In genomic region chr13:35164324-35164932, GRCh38 we compare ENCODE assay signal across 9 cellular contexts.
DNase-seq lines count a peak whose midpoint lies in the region; ATAC-seq, FAIRE-seq and TF ChIP-seq lines count a peak whose summit lies in the region.
"Had no signal": no experiment of that assay in that cellular context is flagged by ENCODE, and none has a peak within 500 bp of the region (broad histone marks: within the 10 kb centered on the region; RNA-seq: fewer than 3 reads in every experiment).

No MANE protein-coding gene starts in this region.

- H3K4me2 ChIP-seq in IMR-90 (ENCODE audit: low read depth, low read length): no peak overlapping the region
- H3K4me2 ChIP-seq in PC-3 (ENCODE audit: low read length): no peak overlapping the region
- no peak overlapping the region for H3K4me2 ChIP-seq in endothelial cell of umbilical vein (ENCODE audit: insufficient read depth, low read length)
- H3K4me2 ChIP-seq: BLaER1 treated with 17β-estradiol and CSF1 and Interleukin-3, amounts not matched to agents 10 nM and 100 nM had no signal

- no peaks in the 10 kb centered on the region for H3K9me2 ChIP-seq in PC-3 (replicated peaks; ENCODE audit: low read length)

- H3K4me1 ChIP-seq in IMR-90 (ENCODE audit: control insufficient read depth, insufficient read depth, low read length) (no peaks in the 10 kb centered on the region), PC-3 (ENCODE audit: insufficient read depth, low read length) (no peaks in the 10 kb centered on the region), endothelial cell of umbilical vein (ENCODE audit: control insufficient read depth, extremely low read depth, insufficient read depth, low read length) (no peaks in the 10 kb centered on the region)

- TF ChIP-seq RAD21 in IMR-90 (IDR thresholded peaks at IDR 0.05; ENCODE audit: low read length): peak; percentile 70

- H3K9ac ChIP-seq in IMR-90 (ENCODE audit: low read depth, low read length): no peak overlapping the region
- H3K9ac ChIP-seq in PC-3 (ENCODE audit: low read length): no peak overlapping the region
- no peak overlapping the region for H3K9ac ChIP-seq in endothelial cell of umbilical vein (replicated peaks; ENCODE audit: extremely low read depth, insufficient read depth, low read length)
- H3K9ac ChIP-seq: BLaER1 treated with 17β-estradiol and CSF1 and Interleukin-3, amounts not matched to agents 10 nM and 100 nM had no signal

- no peak overlapping the region for H3K27ac Mint-ChIP-seq in nephron progenitor cell

- CTCF ChIA-PET in IMR-90 (lab: Yijun Ruan, JAX): interaction anchor here (0.6 to 1.4 kb wide), 5 partner anchors 9 to 832 kb away, joined by 3 to 6 read pairs (median 4); no protein-coding TSS in a partner anchor
- CTCF ChIA-PET in PC-3 (lab: Charles Lee): interaction anchor here (0.8 kb wide), 1 partner anchor 1289 kb away, joined by 3 read pairs; no protein-coding TSS in a partner anchor
- CTCF ChIA-PET in endothelial cell of umbilical vein (lab: Charles Lee): interaction anchor here (0.6 to 3.2 kb wide), 40 partner anchors 9 to 1621 kb away, joined by 3 to 60 read pairs (median 4); no protein-coding TSS in a partner anchor

- H3K27me3 ChIP-seq in IMR-90 (ENCODE audit: control insufficient read depth, insufficient read depth, low read length) (no peaks in the 10 kb centered on the region), PC-3 (ENCODE audit: low read length) (no peaks in the 10 kb centered on the region), endothelial cell of umbilical vein (ENCODE audit: control insufficient read depth in 2 of 2, insufficient read depth in 2 of 2, low read length in 2 of 2) (no peaks in the 10 kb centered on the region)
- H3K27me3 ChIP-seq: BLaER1 treated with 17β-estradiol and CSF1 and Interleukin-3, amounts not matched to agents 10 nM and 100 nM had no signal

- no peak overlapping the region for H3K4me3 ChIP-seq in IMR-90 (ENCODE audit: insufficient read depth, low read depth, low read length)
- no peak overlapping the region for H3K4me3 ChIP-seq in PC-3 (ENCODE audit: low read length)
- no peak overlapping the region for H3K4me3 ChIP-seq in endothelial cell of umbilical vein (replicated peaks in 1 of 3; ENCODE audit: insufficient read depth in 1 of 3, low read depth in 1 of 3, low read length in 3 of 3)
- H3K4me3 ChIP-seq: BLaER1 treated with 17β-estradiol and CSF1 and Interleukin-3, amounts not matched to agents 10 nM and 100 nM had no signal

- no TSS peak for BruUV-seq in IMR-90 (replicated peaks; lab: Mats Ljungman, UMichigan)
- BruUV-seq in PC-3 (replicated peaks; lab: Mats Ljungman, UMichigan): no TSS peak
- BruUV-seq in endothelial cell of umbilical vein (replicated peaks; lab: Mats Ljungman, UMichigan): no TSS peak

- no peak overlapping the region for H2BK5ac ChIP-seq in IMR-90 (ENCODE audit: low read depth, low read length, poor library complexity, severe bottlenecking)

- peak; percentile 22 for DNase-seq in NCI-H1436 (lab: John Stamatoyannopoulos, UW)
- no peak for DNase-seq in NCI-H1436 treated with DMSO at 0.1 percent for 48 hours (lab: John Stamatoyannopoulos, UW)
- peak; percentile 27 for DNase-seq in IMR-90
- peak; percentile 63 for DNase-seq in PC-3
- DNase-seq in endothelial cell of umbilical vein (ENCODE audit: low read depth, low spot score): peak; percentile 59
- no peak for DNase-seq in nephron progenitor cell

- H3K36me3 ChIP-seq in IMR-90 (ENCODE audit: control insufficient read depth, insufficient read depth, low read length) (no peaks in the 10 kb centered on the region), PC-3 (ENCODE audit: low read depth, low read length) (no peaks in the 10 kb centered on the region), endothelial cell of umbilical vein (ENCODE audit: control insufficient read depth in 2 of 2, extremely low read depth in 1 of 2, insufficient read depth in 2 of 2, low read length in 2 of 2) (no peaks in the 10 kb centered on the region)
- H3K36me3 ChIP-seq: BLaER1 treated with 17β-estradiol and CSF1 and Interleukin-3, amounts not matched to agents 10 nM and 100 nM had no signal

- POLR2A ChIA-PET in IMR-90 (lab: Charles Lee; ENCODE audit: unreplicated experiment): no interaction called here
- POLR2A ChIA-PET in PC-3 (lab: Charles Lee; ENCODE audit: unreplicated experiment): no interaction called here
- POLR2A ChIA-PET in endothelial cell of umbilical vein (lab: Charles Lee): no interaction called here

- H2BK120ac ChIP-seq in IMR-90 (ENCODE audit: low read depth, low read length): no peak overlapping the region

- no peak overlapping the region for H3K4me3 Mint-ChIP-seq in nephron progenitor cell

- H2AK9ac ChIP-seq in IMR-90 (replicated peaks; ENCODE audit: low read depth, low read length, poor library complexity): no peak overlapping the region

- H4K20me1 ChIP-seq in IMR-90 (ENCODE audit: insufficient read depth, low read length) (no peaks in the 10 kb centered on the region), PC-3 (ENCODE audit: low read length) (no peaks in the 10 kb centered on the region), endothelial cell of umbilical vein (replicated peaks; ENCODE audit: control insufficient read depth, extremely low read depth, insufficient read depth, low read length) (no peaks in the 10 kb centered on the region)
- H4K20me1 ChIP-seq: BLaER1 treated with 17β-estradiol and CSF1 and Interleukin-3, amounts not matched to agents 10 nM and 100 nM had no signal

- H2BK20ac ChIP-seq in IMR-90 (ENCODE audit: low read depth, low read length): no peak overlapping the region

- H3K79me2 ChIP-seq in PC-3 (ENCODE audit: low read length) (no peaks in the 10 kb centered on the region), endothelial cell of umbilical vein (ENCODE audit: control insufficient read depth, insufficient read depth, low read length) (no peaks in the 10 kb centered on the region)

- no peaks in the 10 kb centered on the region for H3K4me1 Mint-ChIP-seq in nephron progenitor cell

- peak; percentile 40 for FAIRE-seq in endothelial cell of umbilical vein (lab: Jason Lieb, UNC)

- H3K27me3 Mint-ChIP-seq in nephron progenitor cell (ENCODE audit: low read depth, poor library complexity): no peaks in the 10 kb centered on the region

- H3K4ac ChIP-seq in IMR-90 (ENCODE audit: low read depth, low read length): no peak overlapping the region

- H2AFZ ChIP-seq in IMR-90 (replicated peaks; ENCODE audit: low read length, poor library complexity) (no peak overlapping the region), PC-3 (ENCODE audit: low read length) (no peak overlapping the region), endothelial cell of umbilical vein (ENCODE audit: low read depth, low read length) (no peak overlapping the region)

- H3F3A ChIP-seq in PC-3 (ENCODE audit: low read length, unreplicated experiment): no peaks in the 10 kb centered on the region

- no peak overlapping the region for H3K14ac ChIP-seq in IMR-90 (replicated peaks; ENCODE audit: low read depth, low read length)

- ATAC-seq in GM21786 (IDR thresholded peaks at IDR 0.05; ENCODE audit: unreplicated experiment): peak; percentile 60
- ATAC-seq in IMR-90 (ENCODE audit: low read depth): peak; percentile 78
- peak; percentile 42; the same call in 1 of the 2 replicates for ATAC-seq in PC-3
- no peak for ATAC-seq in activated CD4-positive, CD25-positive, alpha-beta regulatory T cell treated with anti-CD3 and anti-CD28 coated beads, Interleukin-2, amount 50 U/mL, for 24 hours

- no peak overlapping the region for H2AK5ac ChIP-seq in IMR-90 (ENCODE audit: low read depth, low read length)

- TF ChIP-seq CTCF in IMR-90 (conservative IDR thresholded peaks at IDR 0.05; ENCODE audit: low read depth, low read length): peak; percentile 61
- peak; percentile 77 for TF ChIP-seq CTCF in PC-3 (conservative IDR thresholded peaks at IDR 0.05; ENCODE audit: low read depth, low read length)
- TF ChIP-seq CTCF in endothelial cell of umbilical vein (IDR thresholded peaks at IDR 0.05; ENCODE audit: extremely low read depth in 1 of 2, insufficient read depth in 1 of 2, low read depth in 1 of 2, low read length in 2 of 2): peak; percentile 25 to 26
- TF ChIP-seq CTCF in nephron progenitor cell (IDR thresholded peaks at IDR 0.05): peak; percentile 69

- no peak overlapping the region for H3K23ac ChIP-seq in IMR-90 (ENCODE audit: low read depth, low read length)

- H3K9me1 ChIP-seq in IMR-90 (ENCODE audit: insufficient read depth, low read length) (no peaks in the 10 kb centered on the region), endothelial cell of umbilical vein (replicated peaks; ENCODE audit: control insufficient read depth, extremely low read depth, insufficient read depth, low read length) (no peaks in the 10 kb centered on the region)

- no peak overlapping the region for H3K18ac ChIP-seq in IMR-90 (ENCODE audit: low read depth, low read length)

- dilution Hi-C loops in IMR-90 (cut with HindIII; ENCODE audit: low sequenced_read_pairs, unreplicated experiment): no loop called here
- dilution Hi-C loops in endothelial cell of umbilical vein (cut with MboI; ENCODE audit: extremely low pct_ligation_motif_present, low sequenced_read_pairs): no loop called here

- intact Hi-C loops in IMR-90 (cut with micrococcal nuclease) (loop anchor here (1.0 to 10.0 kb wide), 2 partner anchors 557 to 1610 kb away; no protein-coding TSS in a partner anchor), PC-3 (cut with micrococcal nuclease) (loop anchor here (1.0 to 10.0 kb wide), 2 partner anchors 800 to 1233 kb away; no protein-coding TSS in a partner anchor), endothelial cell of umbilical vein (cut with micrococcal nuclease) (loop anchor here (1.0 to 5.0 kb wide), 4 partner anchors 557 to 1442 kb away; no protein-coding TSS in a partner anchor)

- H3K79me1 ChIP-seq in IMR-90 (ENCODE audit: low read depth in 1 of 2, low read length in 2 of 2): no peaks in the 10 kb centered on the region

- no peaks in the 10 kb centered on the region for H3K9me3 Mint-ChIP-seq in nephron progenitor cell

- no peak overlapping the region for H3K56ac ChIP-seq in IMR-90 (ENCODE audit: extremely low read depth, insufficient read depth, low read length)

- no peaks in the 10 kb centered on the region for H3K36me3 Mint-ChIP-seq in nephron progenitor cell (ENCODE audit: low read depth)

- H4K5ac ChIP-seq in IMR-90 (ENCODE audit: low read depth, low read length): no peak overlapping the region

- H4K91ac ChIP-seq in IMR-90 (ENCODE audit: insufficient read depth, low read depth, low read length): no peak overlapping the region

- no peak overlapping the region for H4K8ac ChIP-seq in IMR-90 (ENCODE audit: low read depth in 2 of 2, low read length in 2 of 2)

- no peak overlapping the region for H2BK15ac ChIP-seq in IMR-90 (ENCODE audit: low read depth, low read length)

- 0 out of 2 replicates have a peak, but pooled peaks have one; percentile 17 for TF ChIP-seq POLR2A in IMR-90 (IDR thresholded peaks at IDR 0.05; ENCODE audit: low read depth, low read length)
- TF ChIP-seq POLR2A in endothelial cell of umbilical vein (IDR thresholded peaks at IDR 0.05; ENCODE audit: low read depth, low read length): no peak

- H3K27ac ChIP-seq in IMR-90 (ENCODE audit: insufficient read depth, low read length) (no peak overlapping the region), PC-3 (ENCODE audit: low read length) (no peak overlapping the region), endothelial cell of umbilical vein (ENCODE audit: insufficient read depth, low read depth, low read length) (no peak overlapping the region)
- H3K27ac ChIP-seq: BLaER1 treated with 17β-estradiol and CSF1 and Interleukin-3, amounts not matched to agents 10 nM and 100 nM had no signal

- in situ Hi-C loops in IMR-90 (cut with MboI; ENCODE audit: low sequenced_read_pairs): loop anchor here (25.0 kb wide), 1 partner anchor 1602 kb away; no protein-coding TSS in a partner anchor

- no peaks in the 10 kb centered on the region for H3K9me3 ChIP-seq in IMR-90 (ENCODE audit: control insufficient read depth, insufficient read depth, low read length)
- no peaks in the 10 kb centered on the region for H3K9me3 ChIP-seq in PC-3 (ENCODE audit: low read length)
- H3K9me3 ChIP-seq in endothelial cell of umbilical vein (replicated peaks; ENCODE audit: control insufficient read depth, insufficient read depth, low read length): no peaks in the 10 kb centered on the region
- H3K9me3 ChIP-seq: BLaER1 treated with 17β-estradiol and CSF1 and Interleukin-3, amounts not matched to agents 10 nM and 100 nM had no signal

Comparison
In these comparisons a context has a peak if more than half of its experiments do, and no peak if none do; other contexts are left out.
1. DNase-seq: peak in NCI-H1436 (single experiment), IMR-90 (single experiment), PC-3 (single experiment) and endothelial cell of umbilical vein (single experiment); none in NCI-H1436 treated with DMSO at 0.1 percent for 48 hours (single experiment) and nephron progenitor cell (single experiment).
2. ATAC-seq: peak in GM21786 (single experiment), IMR-90 (single experiment) and PC-3 (single experiment); none in activated CD4-positive, CD25-positive, alpha-beta regulatory T cell treated with anti-CD3 and anti-CD28 coated beads, Interleukin-2, amount 50 U/mL, for 24 hours (0 of 2).
3. CTCF ChIP-seq: peak in every context shown above with its lines; median percentile 77 in PC-3; 69 in nephron progenitor cell; 61 in IMR-90; 26 in endothelial cell of umbilical vein.